ENCODE assay signal across 8 cellular contexts in genomic region chr5:127870914-127871313, GRCh38.
DNase-seq lines count a peak whose midpoint lies in the region; ATAC-seq and TF ChIP-seq lines count a peak whose summit lies in the region.

No MANE protein-coding gene starts in this region.

- no peak for TF ChIP-seq CTCF in epithelial cell of esophagus (IDR thresholded peaks at IDR 0.05; ENCODE audit: insufficient read depth, low read depth, low read length, missing control alignments)
- no peak for TF ChIP-seq CTCF in HFFc6 (IDR thresholded peaks at IDR 0.05)

- no CpG with 5 or more reads among the region's 4 CpGs for WGBS in mesendoderm (ENCODE audit: extremely low coverage, insufficient coverage, low lambda C conversion rate)

- H2AK5ac ChIP-seq in mesendoderm (ENCODE audit: low read length) = no peak overlapping the region

- ATAC-seq in GM19025 (IDR thresholded peaks at IDR 0.05; ENCODE audit: low read depth, unreplicated experiment) (peak; percentile 42), HG03108 (IDR thresholded peaks at IDR 0.05; ENCODE audit: unreplicated experiment) (peak; percentile 43)

- no peak overlapping the region for H3K4me3 ChIP-seq in epithelial cell of esophagus (ENCODE audit: low read length)
- H3K4me3 ChIP-seq in rectal smooth muscle tissue (ENCODE audit: low read length) = no peak overlapping the region
- H3K4me3 ChIP-seq in mesendoderm (ENCODE audit: low read length) = no peak overlapping the region

- H3K4ac ChIP-seq in mesendoderm (ENCODE audit: low read depth, low read length) = no peak overlapping the region

- no peaks in the 10 kb centered on the region for H3K27me3 ChIP-seq in rectal smooth muscle tissue (ENCODE audit: control insufficient read depth, insufficient read depth, low read length)
- no peaks in the 10 kb centered on the region for H3K27me3 ChIP-seq in mesendoderm (ENCODE audit: insufficient read depth, low read length, poor library complexity)

- no peaks in the 10 kb centered on the region for H3K79me2 ChIP-seq in mesendoderm (ENCODE audit: control insufficient read depth, insufficient read depth, low read length)

- peaks cover 12% of the 10 kb centered on the region; the same call in 1 of the 2 replicates for H3K4me1 Mint-ChIP-seq in HFFc6 (ENCODE audit: low read depth)

- peak; percentile 55 for DNase-seq in epithelial cell of esophagus (ENCODE audit: low read depth)
- DNase-seq in stimulated activated CD4-positive, alpha-beta T cell treated with anti-CD3 and anti-CD28 coated beads, Interleukin-2, amount 100 ng/mL, for 48 hours = no peak
- DNase-seq in HFFc6 = no peak
- no peak for DNase-seq in mesendoderm
- DNase-seq in DMS153 treated with DMSO at 0.1 percent for 48 hours (lab: John Stamatoyannopoulos, UW; ENCODE audit: unreplicated experiment) = no peak

- no peaks in the 10 kb centered on the region for H3K79me1 ChIP-seq in mesendoderm (ENCODE audit: low read length)

- no peak overlapping the region for H3K4me2 ChIP-seq in mesendoderm (ENCODE audit: low read length)

- no peak overlapping the region for H4K5ac ChIP-seq in mesendoderm (ENCODE audit: low read length)

- H3K23ac ChIP-seq in mesendoderm (ENCODE audit: low read length) = no peak overlapping the region

- no peak overlapping the region for H3K56ac ChIP-seq in mesendoderm (ENCODE audit: low read length)

- no peaks in the 10 kb centered on the region for H3K36me3 ChIP-seq in rectal smooth muscle tissue (ENCODE audit: control insufficient read depth, insufficient read depth, low read length)
- no peaks in the 10 kb centered on the region for H3K36me3 ChIP-seq in mesendoderm (ENCODE audit: control insufficient read depth, insufficient read depth, low read length)

- H3K36me3 Mint-ChIP-seq in HFFc6 (ENCODE audit: low read depth) = no peaks in the 10 kb centered on the region

- no peak overlapping the region for H4K8ac ChIP-seq in mesendoderm (ENCODE audit: low read depth, low read length)

- H3K27me3 Mint-ChIP-seq in HFFc6 (ENCODE audit: insufficient read depth) = peaks cover 5% of the 10 kb centered on the region; the same call in 1 of the 2 replicates

- no peak overlapping the region for H3K18ac ChIP-seq in mesendoderm (ENCODE audit: low read length)

- no peak overlapping the region for H2BK120ac ChIP-seq in mesendoderm (ENCODE audit: low read depth, low read length)

- H3K4me1 ChIP-seq in rectal smooth muscle tissue (ENCODE audit: control insufficient read depth, insufficient read depth, low read length) = peaks cover 13% of the 10 kb centered on the region
- no peaks in the 10 kb centered on the region for H3K4me1 ChIP-seq in mesendoderm (ENCODE audit: control insufficient read depth, low read depth, low read length)

- H3K4me3 Mint-ChIP-seq in HFFc6 = no peak overlapping the region

- no peak overlapping the region for H3K27ac Mint-ChIP-seq in HFFc6

- no peaks in the 10 kb centered on the region for H3K9me3 Mint-ChIP-seq in HFFc6

- H3K9ac ChIP-seq in rectal smooth muscle tissue (ENCODE audit: low read length) (no peak overlapping the region), mesendoderm (ENCODE audit: low read length) (no peak overlapping the region)

- H3K27ac ChIP-seq in rectal smooth muscle tissue (ENCODE audit: low read depth, low read length) (peak overlapping the region; percentile 30), mesendoderm (ENCODE audit: low read depth, low read length) (no peak overlapping the region)

- H2BK5ac ChIP-seq in mesendoderm (ENCODE audit: low read length) = no peak overlapping the region

- no peak overlapping the region for H2BK15ac ChIP-seq in mesendoderm (replicated peaks; ENCODE audit: low read depth)
